Comparison of ENCODE assay signal across 11 cellular contexts in genomic region chr5:120405923-120406322, GRCh38. TPM values are rescaled to one million over a fixed set of nuclear protein-coding genes. Genes with fewer than 3 reads are reported as not detected.
DNase-seq lines count a peak whose midpoint lies in the region; ATAC-seq and TF ChIP-seq lines count a peak whose summit lies in the region.
"Had no signal": no experiment of that assay in that cellular context is flagged by ENCODE, and none has a peak within 500 bp of the region (broad histone marks: within the 10 kb centered on the region; RNA-seq: fewer than 3 reads in every experiment).

No MANE protein-coding gene starts in this region.

- in situ Hi-C loops in brain microvascular endothelial cell (cut with HindIII; ENCODE audit: low pct_ligation_motif_present, low sequenced_read_pairs): no loop called here

- ATAC-seq in GM18870 (IDR thresholded peaks at IDR 0.05; ENCODE audit: unreplicated experiment) (peak; percentile 47), HG02938 (IDR thresholded peaks at IDR 0.05; ENCODE audit: unreplicated experiment) (no peak)
- ATAC-seq in natural killer cell treated with Interleukin-12 subunit alpha and Interleukin-12 subunit beta and Interleukin-15 and Interleukin-18, amount 100 ng/mL, for 72 hours: no peak

- no peak overlapping the region for H2BK5ac ChIP-seq in neuronal stem cell (ENCODE audit: low read length)

- peaks cover 12% of the 10 kb centered on the region for H3K9me3 ChIP-seq in mesodermal cell (ENCODE audit: control insufficient read depth, low read length)
- H3K9me3 ChIP-seq in neuronal stem cell (replicated peaks in 1 of 2; ENCODE audit: control insufficient read depth in 2 of 2, insufficient read depth in 1 of 2, low read depth in 1 of 2, low read length in 2 of 2): no peaks in the 10 kb centered on the region
- H3K9me3 ChIP-seq: colonic mucosa, neutrophil had no signal

- no peak overlapping the region for H2BK15ac ChIP-seq in neuronal stem cell (ENCODE audit: low read length)

- no peak overlapping the region for H3K9ac ChIP-seq in neuronal stem cell (ENCODE audit: low read depth, low read length, poor library complexity)

- H2AFZ ChIP-seq in neuronal stem cell (ENCODE audit: low read length): no peak overlapping the region

- H2BK12ac ChIP-seq in neuronal stem cell (ENCODE audit: low read length): no peak overlapping the region

- no peak overlapping the region for H3K27ac Mint-ChIP-seq in natural killer cell treated with Interleukin-12 subunit alpha and Interleukin-12 subunit beta and Interleukin-15 and Interleukin-18, amount 100 ng/mL, for 72 hours

- no peaks in the 10 kb centered on the region for H3K36me3 Mint-ChIP-seq in natural killer cell treated with Interleukin-12 subunit alpha and Interleukin-12 subunit beta and Interleukin-15 and Interleukin-18, amount 100 ng/mL, for 72 hours

- H3K4ac ChIP-seq in neuronal stem cell (ENCODE audit: low read length): no peak overlapping the region

- H4K8ac ChIP-seq in neuronal stem cell (ENCODE audit: low read depth, low read length): no peak overlapping the region

- H3K36me3 ChIP-seq in brain microvascular endothelial cell (replicated peaks) (no peaks in the 10 kb centered on the region), mesodermal cell (ENCODE audit: control insufficient read depth, insufficient read depth, low read length) (no peaks in the 10 kb centered on the region), neuronal stem cell (replicated peaks in 1 of 2; ENCODE audit: control insufficient read depth in 2 of 2, insufficient read depth in 2 of 2, low read length in 2 of 2) (no peaks in the 10 kb centered on the region)
- H3K36me3 ChIP-seq: colonic mucosa, neutrophil had no signal

- no peaks in the 10 kb centered on the region for H3K27me3 Mint-ChIP-seq in natural killer cell treated with Interleukin-12 subunit alpha and Interleukin-12 subunit beta and Interleukin-15 and Interleukin-18, amount 100 ng/mL, for 72 hours

- H3K4me1 ChIP-seq in mesodermal cell (ENCODE audit: control insufficient read depth, insufficient read depth, low read length, poor library complexity, severe bottlenecking) (peaks cover 10% of the 10 kb centered on the region), neuronal stem cell (ENCODE audit: control insufficient read depth in 2 of 2, insufficient read depth in 1 of 2, low read depth in 1 of 2, low read length in 2 of 2) (no peaks in the 10 kb centered on the region)
- H3K4me1 ChIP-seq: colonic mucosa had no signal

- H3K27ac ChIP-seq in brain microvascular endothelial cell (peak overlapping the region; percentile 96), mesodermal cell (ENCODE audit: low read depth, low read length, severe bottlenecking) (peak overlapping the region; percentile 41), neuronal stem cell (replicated peaks; ENCODE audit: low read length) (no peak overlapping the region), coronary artery (no peak overlapping the region)
- H3K27ac ChIP-seq: colonic mucosa, neutrophil had no signal

- no peak overlapping the region for H2AK5ac ChIP-seq in neuronal stem cell (ENCODE audit: low read depth, low read length)

- no peak overlapping the region for H3K14ac ChIP-seq in neuronal stem cell (ENCODE audit: low read length)

- peaks cover 6% of the 10 kb centered on the region for H3K9me3 Mint-ChIP-seq in natural killer cell treated with Interleukin-12 subunit alpha and Interleukin-12 subunit beta and Interleukin-15 and Interleukin-18, amount 100 ng/mL, for 72 hours

- H3K23ac ChIP-seq in neuronal stem cell (ENCODE audit: low read depth, low read length, poor library complexity): no peak overlapping the region

- no peak overlapping the region for H3K4me2 ChIP-seq in neuronal stem cell (ENCODE audit: insufficient read depth, low read length, poor library complexity, severe bottlenecking)

- H3K4me3 Mint-ChIP-seq in natural killer cell treated with Interleukin-12 subunit alpha and Interleukin-12 subunit beta and Interleukin-15 and Interleukin-18, amount 100 ng/mL, for 72 hours: no peak overlapping the region

- no peak overlapping the region for H2BK120ac ChIP-seq in neuronal stem cell (ENCODE audit: low read depth, low read length)

- H4K91ac ChIP-seq in neuronal stem cell (ENCODE audit: low read depth, low read length, poor library complexity): no peak overlapping the region

- H3K4me3 ChIP-seq in brain microvascular endothelial cell (ENCODE audit: low read depth, low read length) (no peak overlapping the region), mesodermal cell (ENCODE audit: extremely low read depth, insufficient read depth, low read length, poor library complexity, severe bottlenecking) (no peak overlapping the region), neuronal stem cell (ENCODE audit: low read length in 2 of 2) (no peak overlapping the region), coronary artery (no peak overlapping the region)
- H3K4me3 ChIP-seq: colonic mucosa had no signal

- H3K4me1 Mint-ChIP-seq in natural killer cell treated with Interleukin-12 subunit alpha and Interleukin-12 subunit beta and Interleukin-15 and Interleukin-18, amount 100 ng/mL, for 72 hours (ENCODE audit: low read depth in 2 of 2): no peaks in the 10 kb centered on the region

- no peak overlapping the region for H3K18ac ChIP-seq in neuronal stem cell (ENCODE audit: low read length)

- no peaks in the 10 kb centered on the region for H3K27me3 ChIP-seq in brain microvascular endothelial cell (replicated peaks)
- no peaks in the 10 kb centered on the region for H3K27me3 ChIP-seq in neuronal stem cell (ENCODE audit: control insufficient read depth in 3 of 3, insufficient read depth in 3 of 3, low read depth in 1 of 3, low read length in 3 of 3)
- H3K27me3 ChIP-seq: colonic mucosa, neutrophil had no signal

- DNase-seq in HT1080 (ENCODE audit: low read depth) (peak; percentile 87), brain microvascular endothelial cell (peak; percentile 85), neuronal stem cell (ENCODE audit: low spot score) (no peak), coronary artery (ENCODE audit: low spot score) (no peak)
- no peak for DNase-seq in natural killer cell treated with Interleukin-12 subunit alpha and Interleukin-12 subunit beta and Interleukin-15 and Interleukin-18, amount 100 ng/mL, for 72 hours (ENCODE audit: low spot score)
- DNase-seq: Calu3, colonic mucosa had no signal

- TF ChIP-seq CTCF in brain microvascular endothelial cell (IDR thresholded peaks at IDR 0.05; ENCODE audit: low read depth, low read length, missing control alignments): no peak
- TF ChIP-seq CTCF in coronary artery (IDR thresholded peaks at IDR 0.05): no peak

- H3K79me1 ChIP-seq in neuronal stem cell (ENCODE audit: low read depth, low read length): no peaks in the 10 kb centered on the region

RNA-seq across cellular contexts. Expression of gene PRR16, which starts 58.2 kb away (rescaled TPM):
- 0.77 and 2.1 TPM in 2 replicates for total RNA-seq in HT1080 (2014; rRNA removed; shearing (Covaris generic))
- polyA plus RNA-seq in HT1080 (2015; cell fraction: cytosol; rRNA removed): 3.1 and 4.6 TPM in 2 replicates
- polyA plus RNA-seq in HT1080 (2015; cell fraction: nucleus; rRNA removed): 0.37 and 1.6 TPM in 2 replicates
- 6.4 TPM for polyA plus RNA-seq in mesodermal cell (2013, experiment 1 of 2)
- 3.2 TPM for polyA plus RNA-seq in mesodermal cell (2013, experiment 2 of 2)
- not detected for total RNA-seq in natural killer cell treated with Interleukin-12 subunit alpha and Interleukin-12 subunit beta and Interleukin-15 and Interleukin-18, amount 100 ng/mL, for 72 hours
- 0.15 TPM for polyA plus RNA-seq in neuronal stem cell (2013, experiment 1 of 2)
- polyA plus RNA-seq in neuronal stem cell (2013, experiment 2 of 2): 0.24 TPM

Comparison
In these comparisons a context has a peak if more than half of its experiments do, and no peak if none do; other contexts are left out.
1. DNase-seq: peak in HT1080 (single experiment) and brain microvascular endothelial cell (single experiment); none in natural killer cell treated with Interleukin-12 subunit alpha and Interleukin-12 subunit beta and Interleukin-15 and Interleukin-18, amount 100 ng/mL, for 72 hours (single experiment), neuronal stem cell (single experiment) and coronary artery (single experiment).
2. H3K27ac ChIP-seq: peak in brain microvascular endothelial cell (single experiment) and mesodermal cell (single experiment); none in neuronal stem cell (single experiment) and coronary artery (0 of 2).